Comparison of ENCODE assay signal across 16 cellular contexts in genomic region chr6:113495521-113495920, GRCh38.
DNase-seq lines count a peak whose midpoint lies in the region; ATAC-seq, FAIRE-seq and TF ChIP-seq lines count a peak whose summit lies in the region.
"Had no signal": no experiment of that assay in that cellular context is flagged by ENCODE, and none has a peak within 500 bp of the region (broad histone marks: within the 10 kb centered on the region; RNA-seq: fewer than 3 reads in every experiment).

No MANE protein-coding gene starts in this region.

- H3K36me3 Mint-ChIP-seq in progenitor cell of endocrine pancreas (ENCODE audit: insufficient read depth), result no peaks in the 10 kb centered on the region

- peak; percentile 56 for FAIRE-seq in GM12892 (lab: Jason Lieb, UNC)

- peaks cover 0 to 3% of the 10 kb centered on the region in 2 experiments for H3K4me1 ChIP-seq in trophoblast cell (ENCODE audit: control insufficient read depth in 1 of 2, insufficient read depth in 2 of 2, low read length in 2 of 2)
- no peaks in the 10 kb centered on the region for H3K4me1 ChIP-seq in gastrocnemius medialis

- no peaks in the 10 kb centered on the region for H3K36me3 ChIP-seq in trophoblast cell (ENCODE audit: control insufficient read depth in 1 of 2, insufficient read depth in 2 of 2, low read length in 2 of 2)
- H3K36me3 ChIP-seq in gastrocnemius medialis, result no peaks in the 10 kb centered on the region
- H3K36me3 ChIP-seq: heart right ventricle had no signal

- no peak overlapping the region for H2BK12ac ChIP-seq in trophoblast cell (ENCODE audit: low read length)

- H2AK5ac ChIP-seq in trophoblast cell (ENCODE audit: low read length), result no peak overlapping the region

- no peak overlapping the region for H3K4me3 ChIP-seq in trophoblast cell (ENCODE audit: low read depth, low read length)
- H3K4me3 ChIP-seq in gastrocnemius medialis, result no peak overlapping the region
- H3K4me3 ChIP-seq: heart right ventricle, lung had no signal

- H2BK5ac ChIP-seq in trophoblast cell (ENCODE audit: low read depth, low read length, poor library complexity), result no peak overlapping the region

- no peaks in the 10 kb centered on the region for H3K4me1 Mint-ChIP-seq in progenitor cell of endocrine pancreas (ENCODE audit: low read depth)

- H3K9me3 ChIP-seq in trophoblast cell (ENCODE audit: insufficient read depth, low read depth, low read length) (no peaks in the 10 kb centered on the region), gastrocnemius medialis (no peaks in the 10 kb centered on the region)

- H3K27ac ChIP-seq in trophoblast cell (ENCODE audit: low read depth, low read length), result no peak overlapping the region
- no peak overlapping the region for H3K27ac ChIP-seq in gastrocnemius medialis

- no CpG with 5 or more reads among the region's 1 CpG for WGBS in trophoblast cell (ENCODE audit: extremely low coverage, insufficient coverage, insufficient read length)

- no peaks in the 10 kb centered on the region for H3K27me3 Mint-ChIP-seq in progenitor cell of endocrine pancreas
- H3K27me3 Mint-ChIP-seq: stimulated activated naive CD8-positive, alpha-beta T cell treated with anti-CD3 and anti-CD28 coated beads, Interleukin-15, Interleukin-2, amounts not matched to agents 100 ng/mL and 50 ng/mL, for 24 hours had no signal

- no peak overlapping the region for H4K91ac ChIP-seq in trophoblast cell (ENCODE audit: low read depth, low read length)

- intact Hi-C loops in gastrocnemius medialis (cut with DNase I; ENCODE audit: low total_unique reads), result no loop called here

- H3K27me3 ChIP-seq in trophoblast cell (ENCODE audit: insufficient read depth, low read length) (no peaks in the 10 kb centered on the region), gastrocnemius medialis (no peaks in the 10 kb centered on the region)
- H3K27me3 ChIP-seq: heart right ventricle had no signal

- H4K12ac ChIP-seq in trophoblast cell (ENCODE audit: low read depth, low read length), result no peak overlapping the region

- H3K79me2 ChIP-seq in trophoblast cell (ENCODE audit: control insufficient read depth, insufficient read depth, low read length, poor library complexity), result no peaks in the 10 kb centered on the region

- H3K9ac ChIP-seq in trophoblast cell (ENCODE audit: low read length), result no peak overlapping the region

- no peak overlapping the region for H3K4ac ChIP-seq in trophoblast cell (ENCODE audit: low read depth, low read length)

- H3K9me3 Mint-ChIP-seq in progenitor cell of endocrine pancreas (ENCODE audit: low read depth), result no peaks in the 10 kb centered on the region
- H3K9me3 Mint-ChIP-seq: stimulated activated naive CD8-positive, alpha-beta T cell treated with anti-CD3 and anti-CD28 coated beads, Interleukin-15, Interleukin-2, amounts not matched to agents 100 ng/mL and 50 ng/mL, for 24 hours had no signal

- DNase-seq in GM12892 (ENCODE audit: insufficient read length) (no peak), RPMI7951 (ENCODE audit: low read depth) (peak; percentile 42), trophoblast cell (peak; percentile 83 to 88), progenitor cell of endocrine pancreas (ENCODE audit: low spot score, unreplicated experiment) (no peak), DMS114 treated with DMSO at 0.1 percent for 48 hours (lab: John Stamatoyannopoulos, UW; ENCODE audit: unreplicated experiment) (no peak), gastrocnemius medialis (no peak)
- DNase-seq: activated effector memory CD4-positive, alpha-beta T cell treated with Interleukin-2 at 50 U/mL for 16 hours; central memory CD4-positive, alpha-beta T cell; DMS 273 treated with DMSO at 0.1 percent for 48 hours; NCI-H526 treated with DMSO at 0.1 percent for 48 hours; stimulated activated CD4-positive, alpha-beta T cell treated with anti-CD3 and anti-CD28 coated beads, Interleukin-4, amount 100 ng/mL, for 24 hours had no signal

- H4K8ac ChIP-seq in trophoblast cell (ENCODE audit: low read depth, low read length), result no peak overlapping the region

- in situ Hi-C loops in gastrocnemius medialis (cut with MboI; ENCODE audit: low sequenced_read_pairs in 4 of 4), result no loop called here

- H3K14ac ChIP-seq in trophoblast cell (ENCODE audit: low read length), result no peak overlapping the region

- H3K79me1 ChIP-seq in trophoblast cell (ENCODE audit: low read length), result no peaks in the 10 kb centered on the region

- H3K27ac Mint-ChIP-seq in progenitor cell of endocrine pancreas, result no peak overlapping the region
- H3K27ac Mint-ChIP-seq: stimulated activated naive CD8-positive, alpha-beta T cell treated with anti-CD3 and anti-CD28 coated beads, Interleukin-15, Interleukin-2, amounts not matched to agents 100 ng/mL and 50 ng/mL, for 24 hours had no signal

- no peak for TF ChIP-seq POLR2A in GM12892 (IDR thresholded peaks at IDR 0.05; ENCODE audit: low read depth, low read length)
- TF ChIP-seq POLR2A in gastrocnemius medialis (IDR thresholded peaks at IDR 0.05), result no peak

- H2BK120ac ChIP-seq in trophoblast cell (ENCODE audit: insufficient read depth, low read length, poor library complexity), result no peak overlapping the region

- no peak overlapping the region for H3K4me3 Mint-ChIP-seq in progenitor cell of endocrine pancreas (ENCODE audit: low read depth)
- H3K4me3 Mint-ChIP-seq: stimulated activated naive CD8-positive, alpha-beta T cell treated with anti-CD3 and anti-CD28 coated beads, Interleukin-15, Interleukin-2, amounts not matched to agents 100 ng/mL and 50 ng/mL, for 24 hours had no signal

- ATAC-seq in esophagus mucosa (peak; percentile 72), HG03442 (IDR thresholded peaks at IDR 0.05; ENCODE audit: unreplicated experiment) (no peak), gastrocnemius medialis (no peak)

- H3K23ac ChIP-seq in trophoblast cell (ENCODE audit: low read length), result no peak overlapping the region

- H3K4me2 ChIP-seq in trophoblast cell (ENCODE audit: low read length), result no peak overlapping the region

- H3K18ac ChIP-seq in trophoblast cell (ENCODE audit: low read length), result no peak overlapping the region

- TF ChIP-seq CTCF in progenitor cell of endocrine pancreas (IDR thresholded peaks at IDR 0.05; ENCODE audit: unreplicated experiment) (no peak), gastrocnemius medialis (IDR thresholded peaks at IDR 0.05 in 4 of 5, conservative IDR thresholded peaks at IDR 0.05 in 1 of 5) (no peak)

- H2AFZ ChIP-seq in trophoblast cell (ENCODE audit: insufficient read depth, low read length, poor library complexity), result no peak overlapping the region

Comparison
In these comparisons a context has a peak if more than half of its experiments do, and no peak if none do; other contexts are left out.
1. DNase-seq: peak in RPMI7951 (single experiment) and trophoblast cell (2 of 2); none in GM12892 (single experiment), progenitor cell of endocrine pancreas (single experiment), DMS114 treated with DMSO at 0.1 percent for 48 hours (single experiment) and gastrocnemius medialis (0 of 2).